In the genomic region with DNA sequence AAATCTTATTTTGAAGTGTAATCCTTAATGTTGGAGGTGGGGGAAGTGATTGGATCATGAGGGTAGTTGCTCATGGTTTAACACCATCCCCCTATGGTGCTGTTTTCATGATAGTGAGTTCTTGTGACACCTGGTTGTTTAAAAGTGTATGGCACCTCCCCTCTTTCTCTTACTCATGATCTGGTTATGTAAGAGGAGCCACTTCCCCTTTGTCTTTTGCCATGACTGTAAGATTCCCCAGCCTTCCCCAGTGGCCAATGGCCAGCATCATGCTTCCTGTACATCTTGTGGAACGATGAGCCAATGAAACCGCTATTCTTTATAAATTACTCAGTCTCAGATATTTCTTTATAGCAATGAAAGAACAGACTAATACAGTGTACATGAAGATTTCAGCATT, we compare ENCODE assay signal across 21 cellular contexts. TPM values are rescaled to one million over a fixed set of nuclear protein-coding genes. Genes with fewer than 3 reads are reported as not detected.
"Had no signal": no experiment of that assay in that cellular context is flagged by ENCODE, and none has a peak within 500 bp of the region (broad histone marks: within the 10 kb centered on the region; RNA-seq: fewer than 3 reads in every experiment).

No MANE protein-coding gene starts in this region.

- H3K4me1 ChIP-seq: body of pancreas, stomach had no signal

- H3K27me3 ChIP-seq: body of pancreas, stomach had no signal

- H3K4me3 ChIP-seq: body of pancreas, lung, stomach, thoracic aorta had no signal

- H3K36me3 ChIP-seq: stomach, thoracic aorta had no signal

- H3K27ac ChIP-seq: body of pancreas, stomach, thoracic aorta had no signal

- H3K9me3 ChIP-seq: body of pancreas, thoracic aorta had no signal

- ATAC-seq: activated CD8-positive, alpha-beta memory T cell treated with anti-CD3 and anti-CD28 coated beads, Interleukin-2, amount 10 ng/mL, durations not matched to agents 7 days and 5 days; activated naive CD4-positive, alpha-beta T cell treated with anti-CD3 and anti-CD28 coated beads, Interleukin-2, amount 50 U/mL, for 72 hours; activated T-cell treated with anti-CD3 and anti-CD28 coated beads, Interleukin-2, amount 50 U/mL, for 4 hours; body of pancreas; left cardiac atrium had no signal

- DNase-seq: activated CD4-positive, alpha-beta T cell treated with anti-CD3 and anti-CD28 coated beads, Interleukin-2, amount 50 U/mL, for 4 hours; activated CD4-positive, CD25-positive, alpha-beta regulatory T cell treated with anti-CD3 and anti-CD28 coated beads, Interleukin-2, amount 50 U/mL, for 72 hours; activated CD8-positive, alpha-beta memory T cell treated with anti-CD3 and anti-CD28 coated beads, Interleukin-2, amount 10 ng/mL, durations not matched to agents 7 days and 5 days; activated effector memory CD4-positive, alpha-beta T cell treated with anti-CD3 and anti-CD28 coated beads, Interleukin-2, amount 50 U/mL, for 16 hours; activated T-cell treated with anti-CD3 and anti-CD28 coated beads, Interleukin-2, amount 50 U/mL, for 4 hours; amniotic stem cell; body of pancreas; cerebellar nuclear complex; dermis blood vessel endothelial cell; immature natural killer cell; left cardiac atrium; naive B cell; retina; stimulated activated CD4-positive, alpha-beta T cell treated with anti-CD3 and anti-CD28 coated beads, Interleukin-15, amount 100 ng/mL, for 24 hours; stimulated activated CD4-positive, alpha-beta T cell treated with anti-CD3 and anti-CD28 coated beads, Interleukin-4, amount 100 ng/mL, for 24 hours; stomach had no signal

RNA-seq across cellular contexts. Expression of a gene that starts 39.8 kb away (rescaled TPM):
- total RNA-seq: activated CD8-positive, alpha-beta memory T cell treated with anti-CD3 and anti-CD28 coated beads, Interleukin-2, amount 10 ng/mL, durations not matched to agents 7 days and 5 days; activated naive CD4-positive, alpha-beta T cell treated with anti-CD3 and anti-CD28 coated beads, Interleukin-2, amount 50 U/mL, for 72 hours; activated T-cell treated with anti-CD3 and anti-CD28 coated beads, Interleukin-2, amount 50 U/mL, for 4 hours; dermis blood vessel endothelial cell; thoracic aorta had no signal
- polyA plus RNA-seq: esophagus, immature natural killer cell, stomach, urinary bladder had no signal
